Comparison of ENCODE assay signal across 18 cellular contexts in the genomic region with DNA sequence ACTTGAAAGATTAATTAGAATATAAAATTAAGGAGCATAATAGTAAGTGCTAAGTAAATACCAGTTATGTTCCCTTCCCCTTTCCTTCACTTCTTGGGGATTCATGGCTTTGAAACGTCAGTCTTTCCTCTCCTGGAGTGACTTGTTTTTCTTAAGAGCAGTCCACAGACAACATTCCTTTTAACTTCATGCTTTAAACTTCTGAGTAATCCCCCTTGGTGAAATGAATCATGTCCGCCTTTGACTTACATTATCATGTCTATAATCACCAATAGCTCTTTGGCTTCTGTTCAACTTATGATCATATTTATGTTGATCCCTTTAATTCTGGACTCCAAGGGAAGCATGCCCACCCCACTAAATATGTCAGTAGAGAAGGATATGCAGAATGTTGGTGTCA.
DNase-seq lines count a peak whose midpoint lies in the region; ATAC-seq and TF ChIP-seq lines count a peak whose summit lies in the region.
"Had no signal": no experiment of that assay in that cellular context is flagged by ENCODE, and none has a peak within 500 bp of the region (broad histone marks: within the 10 kb centered on the region; RNA-seq: fewer than 3 reads in every experiment).

No MANE protein-coding gene starts in this region.

- H3K9me3 ChIP-seq in upper lobe of left lung = no peaks in the 10 kb centered on the region
- H3K9me3 ChIP-seq: spleen had no signal

- peak; percentile 40 for DNase-seq in HS-27A (ENCODE audit: low read depth)
- DNase-seq in amniotic epithelial cell (ENCODE audit: low read depth) = peak; percentile 84
- peak; percentile 31 for DNase-seq in fibroblast of pulmonary artery (ENCODE audit: low read depth)
- peak; percentile 57 for DNase-seq in smooth muscle cell of the brain vasculature (ENCODE audit: low read depth, low spot score)
- no peak for DNase-seq in GM19240 (ENCODE audit: insufficient read length, low spot score)
- DNase-seq in upper lobe of left lung = no peak
- DNase-seq: activated naive CD4-positive, alpha-beta T cell treated with anti-CD3 and anti-CD28 coated beads, Interleukin-2, amount 10 ng/mL, durations not matched to agents 7 days and 5 days; activated T-cell treated with anti-CD3 and anti-CD28 coated beads for 4 hours; central memory CD4-positive, alpha-beta T cell; effector CD8-positive, alpha-beta T cell; islet precursor cell; natural killer cell; NCI-H187; NCI-H446 treated with DMSO at 0.1 percent for 48 hours; spleen had no signal

- no peak overlapping the region for H3K4me3 ChIP-seq in fibroblast of pulmonary artery (replicated peaks; ENCODE audit: low read depth, low read length)
- no peak overlapping the region for H3K4me3 ChIP-seq in upper lobe of left lung
- H3K4me3 ChIP-seq: spleen had no signal

- no peak for TF ChIP-seq EP300 in upper lobe of left lung (IDR thresholded peaks at IDR 0.05)

- no peak for ATAC-seq in GM21723 (IDR thresholded peaks at IDR 0.05; ENCODE audit: unreplicated experiment)
- no peak for ATAC-seq in upper lobe of left lung (ENCODE audit: low FRiP score in 2 of 2)
- ATAC-seq: natural killer cell, Right ventricle myocardium inferior had no signal

- no peak overlapping the region for H3K27ac ChIP-seq in upper lobe of left lung
- H3K27ac ChIP-seq: spleen, VCaP had no signal

- TF ChIP-seq POLR2A in upper lobe of left lung (IDR thresholded peaks at IDR 0.05) = no peak

- TF ChIP-seq CTCF in fibroblast of pulmonary artery (IDR thresholded peaks at IDR 0.05; ENCODE audit: low read length, missing control alignments) = no peak
- no peak for TF ChIP-seq CTCF in upper lobe of left lung (IDR thresholded peaks at IDR 0.05)

- no peaks in the 10 kb centered on the region for H3K27me3 ChIP-seq in upper lobe of left lung
- H3K27me3 ChIP-seq: spleen had no signal

- no peaks in the 10 kb centered on the region for H3K36me3 ChIP-seq in upper lobe of left lung
- H3K36me3 ChIP-seq: spleen had no signal

- WGBS in upper lobe of left lung, 2 donors = 71 to 74% methylated on average over 2 of the region's 2 CpGs

- no peaks in the 10 kb centered on the region for H3K4me1 ChIP-seq in upper lobe of left lung
- H3K4me1 ChIP-seq: spleen had no signal

Comparison
In these comparisons a context has a peak if more than half of its experiments do, and no peak if none do; other contexts are left out.
1. DNase-seq: peak in HS-27A (single experiment), amniotic epithelial cell (single experiment), fibroblast of pulmonary artery (single experiment) and smooth muscle cell of the brain vasculature (single experiment); none in GM19240 (single experiment) and upper lobe of left lung (0 of 2).